Comparison of ENCODE assay signal across 17 cellular contexts in genomic region chr3:141012571-141012970, GRCh38. TPM values are rescaled to one million over a fixed set of nuclear protein-coding genes. Genes with fewer than 3 reads are reported as not detected.
"Had no signal": no experiment of that assay in that cellular context is flagged by ENCODE, and none has a peak within 500 bp of the region (broad histone marks: within the 10 kb centered on the region; RNA-seq: fewer than 3 reads in every experiment).

No MANE protein-coding gene starts in this region.

- H3K4me3 Mint-ChIP-seq: activated CD8-positive, alpha-beta memory T cell treated with anti-CD3 and anti-CD28 coated beads, Interleukin-2, amount 10 ng/mL, durations not matched to agents 7 days and 5 days; activated naive CD8-positive, alpha-beta T cell; activated T-cell treated with anti-CD3 and anti-CD28 coated beads, Interleukin-2, amount 50 U/mL, for 24 hours; endodermal cell; immature natural killer cell; natural killer cell treated with Interleukin-12 subunit alpha and Interleukin-12 subunit beta and Interleukin-15 and Interleukin-18, amount 100 ng/mL, for 72 hours had no signal

- H3K4me3 ChIP-seq: right atrium auricular region had no signal

- H3K27me3 ChIP-seq: brain microvascular endothelial cell, right atrium auricular region had no signal

- H3K4me1 Mint-ChIP-seq: endodermal cell had no signal

- H3K36me3 ChIP-seq: brain microvascular endothelial cell, right atrium auricular region had no signal

- ATAC-seq: natural killer cell treated with Interleukin-12 subunit alpha and Interleukin-12 subunit beta and Interleukin-15 and Interleukin-18, amount 100 ng/mL, for 72 hours had no signal

- H3K36me3 Mint-ChIP-seq: activated naive CD8-positive, alpha-beta T cell; immature natural killer cell; natural killer cell treated with Interleukin-12 subunit alpha and Interleukin-12 subunit beta and Interleukin-15 and Interleukin-18, amount 100 ng/mL, for 72 hours had no signal

- DNase-seq: activated CD4-positive, alpha-beta T cell treated with anti-CD3 and anti-CD28 coated beads for 1 hour; activated CD4-positive, alpha-beta T cell treated with anti-CD3 and anti-CD28 coated beads, Interleukin-2, amount 50 U/mL, for 48 hours; activated CD8-positive, alpha-beta memory T cell treated with anti-CD3 and anti-CD28 coated beads, Interleukin-2, amount 10 ng/mL, durations not matched to agents 7 days and 5 days; activated effector memory CD4-positive, alpha-beta T cell treated with anti-CD3 and anti-CD28 coated beads, Interleukin-2, amount 50 U/mL, for 16 hours; activated T-cell treated with anti-CD3 and anti-CD28 coated beads, Interleukin-2, amount 50 U/mL, for 24 hours; amygdala; brain microvascular endothelial cell; dermis blood vessel endothelial cell; endodermal cell; erythroblast; hippocampal formation; immature natural killer cell; nucleus accumbens; small intestine had no signal

- H3K27ac ChIP-seq: brain microvascular endothelial cell, right atrium auricular region had no signal

- H3K9me3 Mint-ChIP-seq: activated T-cell treated with anti-CD3 and anti-CD28 coated beads, Interleukin-2, amount 50 U/mL, for 24 hours; endodermal cell; immature natural killer cell; natural killer cell treated with Interleukin-12 subunit alpha and Interleukin-12 subunit beta and Interleukin-15 and Interleukin-18, amount 100 ng/mL, for 72 hours had no signal

- H3K27ac Mint-ChIP-seq: activated CD8-positive, alpha-beta memory T cell treated with anti-CD3 and anti-CD28 coated beads, Interleukin-2, amount 10 ng/mL, durations not matched to agents 7 days and 5 days; activated naive CD8-positive, alpha-beta T cell; activated T-cell treated with anti-CD3 and anti-CD28 coated beads, Interleukin-2, amount 50 U/mL, for 24 hours; endodermal cell; natural killer cell treated with Interleukin-12 subunit alpha and Interleukin-12 subunit beta and Interleukin-15 and Interleukin-18, amount 100 ng/mL, for 72 hours had no signal

RNA-seq across cellular contexts. Expression of gene SPSB4, which starts 38.6 kb away (rescaled TPM):
- total RNA-seq: dermis blood vessel endothelial cell; natural killer cell treated with Interleukin-12 subunit alpha and Interleukin-12 subunit beta and Interleukin-15 and Interleukin-18, amount 100 ng/mL, for 72 hours had no signal
- polyA plus RNA-seq: immature natural killer cell had no signal
